16 cellular contexts compared by ENCODE assay signal in genomic region chr18:22503803-22504202, GRCh38.
A peak's percentile ranks its signal among the peaks of the same experiment; 100 is the strongest.
DNase-seq lines count a peak whose midpoint lies in the region; ATAC-seq and TF ChIP-seq lines count a peak whose summit lies in the region.
"Had no signal": no experiment of that assay in that cellular context is flagged by ENCODE, and none has a peak within 500 bp of the region (broad histone marks: within the 10 kb centered on the region; RNA-seq: fewer than 3 reads in every experiment).

No MANE protein-coding gene starts in this region.

- H3K36me3 ChIP-seq in HEK293 (ENCODE audit: control insufficient read depth in 2 of 2, insufficient read depth in 1 of 2, low read length in 2 of 2) (no peaks in the 10 kb centered on the region), left lung (no peaks in the 10 kb centered on the region), tibial artery (no peaks in the 10 kb centered on the region)
- H3K36me3 ChIP-seq: sigmoid colon had no signal

- no peaks in the 10 kb centered on the region for H3K36me3 Mint-ChIP-seq in endothelial cell (ENCODE audit: low read depth, unreplicated experiment)
- no peaks in the 10 kb centered on the region for H3K36me3 Mint-ChIP-seq in naive thymus-derived CD8-positive, alpha-beta T cell
- H3K36me3 Mint-ChIP-seq: CD8-positive, alpha-beta memory T cell had no signal

- POLR2A ChIA-PET in HEK293 (lab: Yijun Ruan, JAX): no interaction called here
- POLR2A ChIA-PET in naive thymus-derived CD8-positive, alpha-beta T cell (lab: Charles Lee): no interaction called here

- H3K9me3 ChIP-seq in HEK293 (ENCODE audit: control insufficient read depth, insufficient read depth, low read depth, low read length) (no peaks in the 10 kb centered on the region), left lung (no peaks in the 10 kb centered on the region), tibial artery (no peaks in the 10 kb centered on the region)
- H3K9me3 ChIP-seq: sigmoid colon had no signal

- peaks cover 31% of the 10 kb centered on the region for H3K4me1 Mint-ChIP-seq in endothelial cell (ENCODE audit: unreplicated experiment)
- H3K4me1 Mint-ChIP-seq in naive thymus-derived CD8-positive, alpha-beta T cell: no peaks in the 10 kb centered on the region
- H3K4me1 Mint-ChIP-seq: stimulated activated naive CD8-positive, alpha-beta T cell treated with anti-CD3 and anti-CD28 coated beads, Interleukin-15, amount 100 ng/mL, for 72 hours; WTC11 had no signal

- CTCF ChIA-PET in HEK293 (lab: Yijun Ruan, JAX): interaction anchor here (0.6 kb wide), 2 partner anchors 98 to 139 kb away, joined by 3 to 7 read pairs; no protein-coding TSS in a partner anchor

- no peak overlapping the region for H3K27ac ChIP-seq in HEK293 (ENCODE audit: extremely low read depth, low read depth, low read length)
- peak overlapping the region in 1 of 2 donors; percentile 40 for H3K27ac ChIP-seq in left lung
- peak overlapping the region in 1 of 2 donors; percentile 18 for H3K27ac ChIP-seq in tibial artery

- peak; percentile 69 for ATAC-seq in left lung
- no peak for ATAC-seq in naive thymus-derived CD8-positive, alpha-beta T cell
- ATAC-seq: stimulated activated naive CD8-positive, alpha-beta T cell treated with anti-CD3 and anti-CD28 coated beads, Interleukin-15, amount 100 ng/mL, for 72 hours; WTC11 had no signal

- DNase-seq in endothelial cell (ENCODE audit: low spot score) (no peak), left lung (no peak), tibial artery (peak; percentile 49 to 60), DMS79 treated with DMSO at 0.1 percent for 48 hours (lab: John Stamatoyannopoulos, UW) (no peak), NCI-H1048 (lab: John Stamatoyannopoulos, UW) (no peak), NCI-H345 (lab: John Stamatoyannopoulos, UW) (no peak)
- DNase-seq in naive thymus-derived CD8-positive, alpha-beta T cell: no peak
- DNase-seq: activated naive CD4-positive, alpha-beta T cell treated with anti-CD3 and anti-CD28 coated beads, Interleukin-2, amount 50 U/mL, for 16 hours; CD8-positive, alpha-beta memory T cell; cerebellar nuclear complex; GF-D8; NCI-H2171; sigmoid colon; stimulated activated naive CD8-positive, alpha-beta T cell treated with anti-CD3 and anti-CD28 coated beads, Interleukin-15, amount 100 ng/mL, for 72 hours had no signal

- H3K27me3 ChIP-seq in left lung (no peaks in the 10 kb centered on the region), tibial artery (no peaks in the 10 kb centered on the region)
- H3K27me3 ChIP-seq: sigmoid colon had no signal

- H3K27ac Mint-ChIP-seq in endothelial cell (ENCODE audit: unreplicated experiment): peak overlapping the region; percentile 57
- peak overlapping the region in 1 of 10 donors; percentile 43 for H3K27ac Mint-ChIP-seq in naive thymus-derived CD8-positive, alpha-beta T cell
- H3K27ac Mint-ChIP-seq: stimulated activated naive CD8-positive, alpha-beta T cell treated with anti-CD3 and anti-CD28 coated beads, Interleukin-15, amount 100 ng/mL, for 72 hours; WTC11 had no signal

- H3K9me3 Mint-ChIP-seq in endothelial cell (ENCODE audit: unreplicated experiment): no peaks in the 10 kb centered on the region
- H3K9me3 Mint-ChIP-seq in naive thymus-derived CD8-positive, alpha-beta T cell: peaks cover 0 to 9% (median 2%) of the 10 kb centered on the region in 9 donors

- no peaks in the 10 kb centered on the region; the same call in none of the 2 replicates for H3K4me1 ChIP-seq in HEK293 (ENCODE audit: control insufficient read depth, insufficient read depth, low read length)
- peaks cover 3 to 7% of the 10 kb centered on the region in 2 donors for H3K4me1 ChIP-seq in left lung
- peaks cover 0 to 18% (median 2%) of the 10 kb centered on the region in 4 donors for H3K4me1 ChIP-seq in tibial artery

- no peak for TF ChIP-seq CTCF in HEK293 (tag by site-specific recombination; IDR thresholded peaks at IDR 0.05)
- no peak for TF ChIP-seq CTCF in endothelial cell (IDR thresholded peaks at IDR 0.05; ENCODE audit: unreplicated experiment)
- no peak for TF ChIP-seq CTCF in left lung (IDR thresholded peaks at IDR 0.05)
- no peak for TF ChIP-seq CTCF in tibial artery (IDR thresholded peaks at IDR 0.05)

- intact Hi-C loops in left lung (cut with DNase I): no loop called here
- intact Hi-C loops in tibial artery (cut with DNase I; ENCODE audit: low total_unique reads): no loop called here

- H3K4me3 ChIP-seq in HEK293 (ENCODE audit: low read depth, low read length): no peak overlapping the region
- H3K4me3 ChIP-seq in left lung: no peak overlapping the region
- H3K4me3 ChIP-seq in tibial artery: no peak overlapping the region
- H3K4me3 ChIP-seq: sigmoid colon had no signal

- H3K4me3 Mint-ChIP-seq in endothelial cell (ENCODE audit: unreplicated experiment): no peak overlapping the region
- H3K4me3 Mint-ChIP-seq in naive thymus-derived CD8-positive, alpha-beta T cell: no peak overlapping the region
- H3K4me3 Mint-ChIP-seq: CD8-positive, alpha-beta memory T cell; stimulated activated naive CD8-positive, alpha-beta T cell treated with anti-CD3 and anti-CD28 coated beads, Interleukin-15, amount 100 ng/mL, for 72 hours; WTC11 had no signal

- H3K27me3 Mint-ChIP-seq in endothelial cell (ENCODE audit: unreplicated experiment): peaks cover 8% of the 10 kb centered on the region
- peaks cover 0 to 2% (median 0%) of the 10 kb centered on the region in 5 donors for H3K27me3 Mint-ChIP-seq in naive thymus-derived CD8-positive, alpha-beta T cell
- H3K27me3 Mint-ChIP-seq: stimulated activated naive CD8-positive, alpha-beta T cell treated with anti-CD3 and anti-CD28 coated beads, Interleukin-15, amount 100 ng/mL, for 72 hours had no signal

TF ChIP-seq in HEK293, 187 proteins besides CTCF, POLR2A, EP300 and RAD21:
- TF ChIP-seq ZNF518A (tag by site-specific recombination; conservative IDR thresholded peaks at IDR 0.05; ENCODE audit: low read depth) (0 out of 2 replicates have a peak, but pooled peaks have one; percentile 10), ELK4 (IDR thresholded peaks at IDR 0.05; ENCODE audit: borderline replicate concordance, low read depth, low read length) (no peak), KLF7 (tag by site-specific recombination; IDR thresholded peaks at IDR 0.05; ENCODE audit: borderline replicate concordance) (no peak)

Comparison
In these comparisons a context has a peak if more than half of its experiments do, and no peak if none do; other contexts are left out.
1. DNase-seq: peak in tibial artery (2 of 2); none in endothelial cell (single experiment), left lung (0 of 2), DMS79 treated with DMSO at 0.1 percent for 48 hours (single experiment), NCI-H1048 (single experiment), naive thymus-derived CD8-positive, alpha-beta T cell (0 of 10) and NCI-H345 (single experiment).